ENCODE assay signal across 8 cellular contexts in genomic region chr6:33702345-33702977, GRCh38. TPM values are rescaled to one million over a fixed set of nuclear protein-coding genes. Genes with fewer than 3 reads are reported as not detected.
A peak's percentile ranks its signal among the peaks of the same experiment; 100 is the strongest.
DNase-seq lines count a peak whose midpoint lies in the region; ATAC-seq, FAIRE-seq and TF ChIP-seq lines count a peak whose summit lies in the region.

No MANE protein-coding gene starts in this region.

- H3K4me1 ChIP-seq in right lobe of liver, result no peaks in the 10 kb centered on the region

- DNase-seq in AG08396 (ENCODE audit: low spot score) (peak; percentile 76), GM03348 (ENCODE audit: low spot score) (peak; percentile 81), NCI-H510A treated with DMSO at 0.1 percent for 48 hours (lab: John Stamatoyannopoulos, UW) (peak; percentile 65), bronchial epithelial cell (ENCODE audit: low read depth) (peak; percentile 59), right lobe of liver (no peak), cerebellar nuclear complex (lab: John Stamatoyannopoulos, UW) (no peak), coronary artery (ENCODE audit: low spot score) (no peak)

- H3K4me3 ChIP-seq in bronchial epithelial cell (ENCODE audit: low read depth, low read length), result no peak overlapping the region
- no peak overlapping the region for H3K4me3 ChIP-seq in right lobe of liver
- no peak overlapping the region for H3K4me3 ChIP-seq in coronary artery

- H3K27ac ChIP-seq in right lobe of liver (no peak overlapping the region), coronary artery (no peak overlapping the region)

- TF ChIP-seq POLR2A in right lobe of liver (IDR thresholded peaks at IDR 0.05), result no peak

- H3K27me3 ChIP-seq in bronchial epithelial cell (ENCODE audit: control insufficient read depth, insufficient read depth, low read length), result no peaks in the 10 kb centered on the region
- no peaks in the 10 kb centered on the region for H3K27me3 ChIP-seq in right lobe of liver

- H3K36me3 ChIP-seq in bronchial epithelial cell (ENCODE audit: control insufficient read depth, insufficient read depth, low read length) (peaks cover 10% of the 10 kb centered on the region), right lobe of liver (peaks cover 0 to 6% (median under 1%) of the 10 kb centered on the region in 4 donors)

- H3K9me3 ChIP-seq in right lobe of liver, result no peaks in the 10 kb centered on the region

- no peak for FAIRE-seq in bronchial epithelial cell (lab: Jason Lieb, UNC)

- TF ChIP-seq CTCF in bronchial epithelial cell (IDR thresholded peaks at IDR 0.05; ENCODE audit: insufficient read depth, low read length, severe bottlenecking) (peak; percentile 75), right lobe of liver (IDR thresholded peaks at IDR 0.05) (peak; percentile 34 to 50 (median 38)), coronary artery (IDR thresholded peaks at IDR 0.05) (no peak)

- peak in 3 of 4 donors; percentile 61 to 83 (median 79) for ATAC-seq in right lobe of liver
- no peak for ATAC-seq in HG03095 (IDR thresholded peaks at IDR 0.05; ENCODE audit: unreplicated experiment)

- WGBS in right lobe of liver (ENCODE audit: insufficient coverage, low coverage, low lambda C conversion rate, missing lambda C conversion rate), result 100% methylated on average over 1 of the region's 1 CpG

- intact Hi-C loops in right lobe of liver (cut with DNase I), result no loop called here

RNA-seq across cellular contexts. Expression of gene UQCC2, which starts 9.0 kb away (rescaled TPM):
- 47.1 and 49.7 TPM in 2 replicates for total RNA-seq in bronchial epithelial cell
- total RNA-seq in right lobe of liver, result 10 to 100 TPM; 23.7 to 38.4 (median 31.5) TPM

RNA-seq across cellular contexts. Expression of gene IP6K3, which starts 44.2 kb away (rescaled TPM):
- total RNA-seq in bronchial epithelial cell, result under 0.01 and 0.13 TPM in 2 replicates
- 10 to 100 TPM in 3 of 6 experiments, 1 to 10 TPM in 3; 4.8 to 28.0 (median 9.7) TPM for total RNA-seq in right lobe of liver

Comparison
In these comparisons a context has a peak if more than half of its experiments do, and no peak if none do; other contexts are left out.
1. DNase-seq: peak in AG08396 (single experiment), GM03348 (single experiment), NCI-H510A treated with DMSO at 0.1 percent for 48 hours (single experiment) and bronchial epithelial cell (single experiment); none in right lobe of liver (0 of 3), cerebellar nuclear complex (0 of 2) and coronary artery (single experiment).